Comparison of ENCODE assay signal across 21 cellular contexts in the genomic region with DNA sequence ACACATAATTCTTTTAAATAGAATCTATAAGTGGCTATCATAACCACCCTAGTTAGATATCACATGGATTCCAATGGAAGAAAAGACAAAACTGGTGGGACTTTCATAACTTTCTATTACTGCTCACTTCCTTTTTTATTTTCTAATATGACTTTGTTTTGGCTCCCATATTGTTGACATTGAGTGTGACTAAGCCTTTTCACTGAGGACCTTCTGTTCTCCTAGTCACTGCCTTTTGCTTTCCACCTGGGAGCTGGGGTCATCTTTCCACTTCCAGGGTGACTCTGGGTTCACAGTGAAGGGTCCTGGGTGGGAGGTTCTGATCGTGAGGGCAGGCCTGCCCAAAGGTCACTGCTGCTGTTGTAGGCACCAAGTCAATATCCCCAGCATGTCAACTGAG.
DNase-seq lines count a peak whose midpoint lies in the region; ATAC-seq, FAIRE-seq and TF ChIP-seq lines count a peak whose summit lies in the region.
"Had no signal": no experiment of that assay in that cellular context is flagged by ENCODE, and none has a peak within 500 bp of the region (broad histone marks: within the 10 kb centered on the region; RNA-seq: fewer than 3 reads in every experiment).

No MANE protein-coding gene starts in this region.

- no peak for FAIRE-seq in A549 (lab: Jason Lieb, UNC)
- FAIRE-seq: TTC549 had no signal

- no peak overlapping the region for H3K4ac ChIP-seq in IMR-90 (ENCODE audit: low read depth, low read length)

- 21% methylated on average over 1 of the region's 1 CpG for WGBS in A549 (ENCODE audit: missing lambda C conversion rate)
- WGBS in IMR-90 (ENCODE audit: extremely low coverage in 2 of 2, insufficient read length in 1 of 2), 2 experiments: no CpG with 5 or more reads among the region's 1 CpG

- peak overlapping the region; percentile 33 for H3K4me2 ChIP-seq in A549
- no peak overlapping the region for H3K4me2 ChIP-seq in IMR-90 (ENCODE audit: low read depth, low read length)
- H3K4me2 ChIP-seq: GM23338 had no signal

- TF ChIP-seq CTCF in A549 (IDR thresholded peaks at IDR 0.05): no peak
- no peak for TF ChIP-seq CTCF in IMR-90 (conservative IDR thresholded peaks at IDR 0.05; ENCODE audit: low read depth, low read length)
- no peak for TF ChIP-seq CTCF in astrocyte of the spinal cord (IDR thresholded peaks at IDR 0.05; ENCODE audit: low read depth, low read length)

- TF ChIP-seq EP300 in A549 (IDR thresholded peaks at IDR 0.05): no peak

- no peak overlapping the region for H2AK9ac ChIP-seq in IMR-90 (replicated peaks; ENCODE audit: low read depth, low read length, poor library complexity)

- peak overlapping the region; percentile 55 to 75 for H3K27ac ChIP-seq in A549
- no peak overlapping the region for H3K27ac ChIP-seq in IMR-90 (ENCODE audit: insufficient read depth, low read length)

- H3K79me1 ChIP-seq in IMR-90 (ENCODE audit: low read depth in 1 of 2, low read length in 2 of 2): no peaks in the 10 kb centered on the region

- in situ Hi-C loops in IMR-90 (cut with MboI; ENCODE audit: low sequenced_read_pairs) (no loop called here), astrocyte of the spinal cord (cut with HindIII; ENCODE audit: low sequenced_read_pairs) (no loop called here)

- no peak overlapping the region for H2BK5ac ChIP-seq in IMR-90 (ENCODE audit: low read depth, low read length, poor library complexity, severe bottlenecking)

- H2BK120ac ChIP-seq in IMR-90 (ENCODE audit: low read depth, low read length): no peak overlapping the region

- no peaks in the 10 kb centered on the region for H4K20me1 ChIP-seq in IMR-90 (ENCODE audit: insufficient read depth, low read length)

- no peak overlapping the region for H3K9ac ChIP-seq in IMR-90 (ENCODE audit: low read depth, low read length)

- intact Hi-C loops in IMR-90 (cut with micrococcal nuclease): no loop called here

- H2AK5ac ChIP-seq in IMR-90 (ENCODE audit: low read depth, low read length): no peak overlapping the region

- H4K8ac ChIP-seq in IMR-90 (ENCODE audit: low read depth in 2 of 2, low read length in 2 of 2): no peak overlapping the region

- ATAC-seq in A549: peak in 1 of 2 experiments; percentile 66; a peak in 2 of 6 replicates
- peak; percentile 35; the same call in 1 of the 2 replicates for ATAC-seq in IMR-90 (ENCODE audit: low read depth)
- ATAC-seq in GM18909 (IDR thresholded peaks at IDR 0.05; ENCODE audit: poor library complexity, unreplicated experiment): no peak
- ATAC-seq: GM23338, left lobe of liver, mucosa of descending colon had no signal

- no peak overlapping the region; the same call in 2 of the 3 replicates for H2BK15ac ChIP-seq in IMR-90 (ENCODE audit: low read depth, low read length)

- BruUV-seq in IMR-90 (replicated peaks; lab: Mats Ljungman, UMichigan): no TSS peak

- H3K4me3 ChIP-seq in A549 (no peak overlapping the region), IMR-90 (ENCODE audit: insufficient read depth, low read depth, low read length) (no peak overlapping the region), astrocyte of the spinal cord (ENCODE audit: low read depth, low read length) (no peak overlapping the region)
- H3K4me3 ChIP-seq: GM23338, mucosa of descending colon had no signal

- CTCF ChIA-PET in A549 (lab: Yijun Ruan, JAX): no interaction called here
- CTCF ChIA-PET in IMR-90 (lab: Yijun Ruan, JAX): no interaction called here

- H3K27me3 ChIP-seq in IMR-90 (ENCODE audit: control insufficient read depth, insufficient read depth, low read length): no peaks in the 10 kb centered on the region

- dilution Hi-C loops in IMR-90 (cut with HindIII; ENCODE audit: low sequenced_read_pairs, unreplicated experiment): no loop called here

- no peak overlapping the region for H3K18ac ChIP-seq in IMR-90 (ENCODE audit: low read depth, low read length)

- DNase-seq in A549 (ENCODE audit: low read depth in 1 of 2, low spot score in 1 of 2) (peak; percentile 13 to 40), IMR-90 (peak; percentile 39), astrocyte of the spinal cord (ENCODE audit: low read depth, low spot score) (peak; percentile 50), iris pigment epithelial cell (ENCODE audit: low read depth) (peak; percentile 49), retina (no peak), kidney tubule cell (ENCODE audit: low spot score) (no peak), NOMO-1 treated with DMSO at 0.1 percent for 48 hours (lab: John Stamatoyannopoulos, UW; ENCODE audit: unreplicated experiment) (no peak)
- DNase-seq: ACHN; activated CD4-positive, alpha-beta T cell treated with anti-CD3 and anti-CD28 coated beads for 48 hours; activated CD8-positive, alpha-beta memory T cell treated with anti-CD3 and anti-CD28 coated beads, Interleukin-2, amount 50 U/mL, for 48 hours; activated gamma-delta T cell; amygdala; DMS79; mucosa of descending colon; NCI-H2171; NCI-H748 treated with DMSO at 0.1 percent for 48 hours; stimulated activated naive CD4-positive, alpha-beta T cell had no signal

- H2AFZ ChIP-seq in IMR-90 (replicated peaks; ENCODE audit: low read length, poor library complexity): peak overlapping the region; percentile 69
- H2AFZ ChIP-seq: GM23338 had no signal

- POLR2A ChIA-PET in A549 (lab: Yijun Ruan, JAX): interaction anchor here (1.1 kb wide), 1 partner anchor 140 kb away, joined by 3 read pairs; no protein-coding TSS in a partner anchor
- POLR2A ChIA-PET in IMR-90 (lab: Charles Lee; ENCODE audit: unreplicated experiment): no interaction called here

- no peak overlapping the region for H3K56ac ChIP-seq in IMR-90 (ENCODE audit: extremely low read depth, insufficient read depth, low read length)

- TF ChIP-seq RAD21 in A549 (conservative IDR thresholded peaks at IDR 0.05 in 1 of 2, IDR thresholded peaks at IDR 0.05 in 1 of 2): no peak
- no peak for TF ChIP-seq RAD21 in IMR-90 (IDR thresholded peaks at IDR 0.05; ENCODE audit: low read length)

- no peak overlapping the region for H2BK20ac ChIP-seq in IMR-90 (ENCODE audit: low read depth, low read length)

- H4K91ac ChIP-seq in IMR-90 (ENCODE audit: insufficient read depth, low read depth, low read length): no peak overlapping the region

- H3K9me3 ChIP-seq in A549 (peaks cover 7% of the 10 kb centered on the region), IMR-90 (ENCODE audit: control insufficient read depth, insufficient read depth, low read length) (no peaks in the 10 kb centered on the region)
- H3K9me3 ChIP-seq: mucosa of descending colon had no signal

- H3K36me3 ChIP-seq in IMR-90 (ENCODE audit: control insufficient read depth, insufficient read depth, low read length): no peaks in the 10 kb centered on the region

- 0 out of 2 replicates have a peak overlapping the region, but pooled peaks have one; percentile 52 for H3K14ac ChIP-seq in IMR-90 (replicated peaks; ENCODE audit: low read depth, low read length)

- H4K5ac ChIP-seq in IMR-90 (ENCODE audit: low read depth, low read length): no peak overlapping the region

- H3K23ac ChIP-seq in IMR-90 (ENCODE audit: low read depth, low read length): no peak overlapping the region

- H3K9me1 ChIP-seq in IMR-90 (ENCODE audit: insufficient read depth, low read length): 0 out of 2 replicates have a peak, but pooled peaks cover 3% of the 10 kb centered on the region

- peaks cover 19% of the 10 kb centered on the region for H3K4me1 ChIP-seq in A549
- H3K4me1 ChIP-seq in IMR-90 (ENCODE audit: control insufficient read depth, insufficient read depth, low read length): no peaks in the 10 kb centered on the region

- TF ChIP-seq POLR2A in A549 (IDR thresholded peaks at IDR 0.05; ENCODE audit: low read length): no peak
- no peak for TF ChIP-seq POLR2A in IMR-90 (IDR thresholded peaks at IDR 0.05; ENCODE audit: low read depth, low read length)

TF ChIP-seq in A549, 52 proteins besides CTCF, POLR2A, EP300 and RAD21:
- TF ChIP-seq FOSL2 (IDR thresholded peaks at IDR 0.05) (no peak), FOSL2 (CRISPR knock-in tag; IDR thresholded peaks at IDR 0.05) (0 out of 2 replicates have a peak, but pooled peaks have one; percentile 31), FOXS1 (CRISPR knock-in tag; IDR thresholded peaks at IDR 0.05) (no peak), ZC3H11A (IDR thresholded peaks at IDR 0.05) (no peak)

TF ChIP-seq in IMR-90, 13 proteins besides CTCF, POLR2A, EP300 and RAD21:
- TF ChIP-seq, protein P1, sequence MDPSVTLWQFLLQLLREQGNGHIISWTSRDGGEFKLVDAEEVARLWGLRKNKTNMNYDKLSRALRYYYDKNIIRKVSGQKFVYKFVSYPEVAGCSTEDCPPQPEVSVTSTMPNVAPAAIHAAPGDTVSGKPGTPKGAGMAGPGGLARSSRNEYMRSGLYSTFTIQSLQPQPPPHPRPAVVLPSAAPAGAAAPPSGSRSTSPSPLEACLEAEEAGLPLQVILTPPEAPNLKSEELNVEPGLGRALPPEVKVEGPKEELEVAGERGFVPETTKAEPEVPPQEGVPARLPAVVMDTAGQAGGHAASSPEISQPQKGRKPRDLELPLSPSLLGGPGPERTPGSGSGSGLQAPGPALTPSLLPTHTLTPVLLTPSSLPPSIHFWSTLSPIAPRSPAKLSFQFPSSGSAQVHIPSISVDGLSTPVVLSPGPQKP (IDR thresholded peaks at IDR 0.05; ENCODE audit: borderline replicate concordance, low read depth, low read length): no peak
- TF ChIP-seq SMC3 (IDR thresholded peaks at IDR 0.05; ENCODE audit: low read depth, low read length): no peak
- TF ChIP-seq MXI1 (IDR thresholded peaks at IDR 0.05; ENCODE audit: borderline replicate concordance, low read depth, low read length): no peak
- no peak for TF ChIP-seq MAFK (IDR thresholded peaks at IDR 0.05; ENCODE audit: low read depth, low read length)
- TF ChIP-seq, protein P2, sequence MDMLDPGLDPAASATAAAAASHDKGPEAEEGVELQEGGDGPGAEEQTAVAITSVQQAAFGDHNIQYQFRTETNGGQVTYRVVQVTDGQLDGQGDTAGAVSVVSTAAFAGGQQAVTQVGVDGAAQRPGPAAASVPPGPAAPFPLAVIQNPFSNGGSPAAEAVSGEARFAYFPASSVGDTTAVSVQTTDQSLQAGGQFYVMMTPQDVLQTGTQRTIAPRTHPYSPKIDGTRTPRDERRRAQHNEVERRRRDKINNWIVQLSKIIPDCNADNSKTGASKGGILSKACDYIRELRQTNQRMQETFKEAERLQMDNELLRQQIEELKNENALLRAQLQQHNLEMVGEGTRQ (IDR thresholded peaks at IDR 0.05; ENCODE audit: low read depth, low read length): no peak
- TF ChIP-seq CHD1 (IDR thresholded peaks at IDR 0.05; ENCODE audit: low read depth, low read length): no peak
- TF ChIP-seq BHLHE40 (IDR thresholded peaks at IDR 0.05; ENCODE audit: low read depth, low read length): no peak
- no peak for TF ChIP-seq FOS (IDR thresholded peaks at IDR 0.05; ENCODE audit: low read depth, low read length)
- TF ChIP-seq RCOR1 (IDR thresholded peaks at IDR 0.05; ENCODE audit: insufficient replicate concordance, low read length): no peak
- TF ChIP-seq CEBPB (IDR thresholded peaks at IDR 0.05; ENCODE audit: low read depth, low read length): no peak
- no peak for TF ChIP-seq MAZ (IDR thresholded peaks at IDR 0.05; ENCODE audit: borderline replicate concordance, low read depth, low read length)

Comparison
In these comparisons a context has a peak if more than half of its experiments do, and no peak if none do; other contexts are left out.
1. DNase-seq: peak in A549 (2 of 2), IMR-90 (single experiment), astrocyte of the spinal cord (single experiment) and iris pigment epithelial cell (single experiment); none in retina (single experiment), kidney tubule cell (single experiment) and NOMO-1 treated with DMSO at 0.1 percent for 48 hours (single experiment).